ENCODE assay signal across 1 cellular context in genomic region chr12:114936148-114937099, GRCh38.
TF ChIP-seq lines count a peak whose summit lies in the region.

No MANE protein-coding gene starts in this region.

TF ChIP-seq in K562, 482 proteins besides CTCF, POLR2A, EP300 and RAD21 (continued from another document and continues in another):
- TF ChIP-seq IRF1 (CRISPR knock-in tag; IDR thresholded peaks at IDR 0.05; ENCODE audit: borderline replicate concordance): no peak
- no peak for TF ChIP-seq TCF7L2 (IDR thresholded peaks at IDR 0.05; ENCODE audit: low read depth, low read length)
- TF ChIP-seq HNRNPUL1 (IDR thresholded peaks at IDR 0.05; ENCODE audit: low read length): no peak
- TF ChIP-seq GATA2 (CRISPR knock-in tag; IDR thresholded peaks at IDR 0.05): no peak
- no peak for TF ChIP-seq ZNF431 (CRISPR knock-in tag; IDR thresholded peaks at IDR 0.05)
- TF ChIP-seq ZNF655 (CRISPR knock-in tag; IDR thresholded peaks at IDR 0.05): no peak
- no peak for TF ChIP-seq DLX4 (CRISPR knock-in tag; IDR thresholded peaks at IDR 0.05)
- no peak for TF ChIP-seq ZNF282 (CRISPR knock-in tag; IDR thresholded peaks at IDR 0.05)
- TF ChIP-seq MLX (CRISPR knock-in tag; conservative IDR thresholded peaks at IDR 0.05): no peak
- no peak for TF ChIP-seq ZNF217 (CRISPR knock-in tag; IDR thresholded peaks at IDR 0.05)
- TF ChIP-seq ARID3A (IDR thresholded peaks at IDR 0.05; ENCODE audit: borderline replicate concordance, low read depth, low read length): no peak
- TF ChIP-seq TAF1 (IDR thresholded peaks at IDR 0.05; ENCODE audit: control insufficient read depth, extremely low read depth, insufficient read depth, low read length, severe bottlenecking): no peak
- TF ChIP-seq LARP7 (IDR thresholded peaks at IDR 0.05): no peak
- TF ChIP-seq ELK3 (CRISPR knock-in tag; IDR thresholded peaks at IDR 0.05): no peak
- no peak for TF ChIP-seq DIDO1 (tag; IDR thresholded peaks at IDR 0.05; ENCODE audit: low read depth)
- TF ChIP-seq RHOXF2B (CRISPR knock-in tag; conservative IDR thresholded peaks at IDR 0.05): no peak
- TF ChIP-seq EZH2 (IDR thresholded peaks at IDR 0.05; ENCODE audit: borderline replicate concordance, low read depth, low read length): no peak
- no peak for TF ChIP-seq HBP1 (CRISPR knock-in tag; IDR thresholded peaks at IDR 0.05)
- TF ChIP-seq SMAD1 (IDR thresholded peaks at IDR 0.05; ENCODE audit: low read depth, low read length, partially characterized antibody): no peak
- no peak for TF ChIP-seq PTTG1 (tag; IDR thresholded peaks at IDR 0.05; ENCODE audit: low read depth)
- peak; percentile 74 for TF ChIP-seq ZNF589 (CRISPR knock-in tag; IDR thresholded peaks at IDR 0.05; ENCODE audit: low read depth)
- no peak for TF ChIP-seq TAF9B (IDR thresholded peaks at IDR 0.05; ENCODE audit: partially characterized antibody)
- TF ChIP-seq FOXJ2 (tag; IDR thresholded peaks at IDR 0.05): no peak
- no peak for TF ChIP-seq MYC (IDR thresholded peaks at IDR 0.05; ENCODE audit: low read depth, low read length)
- TF ChIP-seq MYC (CRISPR knock-in tag; IDR thresholded peaks at IDR 0.05; ENCODE audit: borderline replicate concordance, low read depth): no peak
- TF ChIP-seq BRF2 (IDR thresholded peaks at IDR 0.05; ENCODE audit: borderline replicate concordance, insufficient read depth, insufficient read length): no peak
- TF ChIP-seq NR3C1 (CRISPR knock-in tag; IDR thresholded peaks at IDR 0.05): no peak
- TF ChIP-seq RBM14 (IDR thresholded peaks at IDR 0.05; ENCODE audit: borderline replicate concordance, insufficient read depth, low read depth, low read length): no peak
- no peak for TF ChIP-seq ZNF583 (CRISPR knock-in tag; IDR thresholded peaks at IDR 0.05)
- TF ChIP-seq FOXO4 (CRISPR knock-in tag; IDR thresholded peaks at IDR 0.05): no peak
- TF ChIP-seq RBM17 (IDR thresholded peaks at IDR 0.05; ENCODE audit: borderline replicate concordance, low read depth, low read length): no peak
- no peak for TF ChIP-seq CEBPG (CRISPR knock-in tag; IDR thresholded peaks at IDR 0.05)
- peak; percentile 46 to 67; a peak in 3 of 4 replicates for TF ChIP-seq CEBPG (tag; conservative IDR thresholded peaks at IDR 0.05 in 1 of 2, IDR thresholded peaks at IDR 0.05 in 1 of 2)
- no peak for TF ChIP-seq STAT5B (CRISPR knock-in tag; IDR thresholded peaks at IDR 0.05)
- TF ChIP-seq JUND (IDR thresholded peaks at IDR 0.05; ENCODE audit: borderline replicate concordance, low read depth, low read length): no peak
- TF ChIP-seq JUND (tag; IDR thresholded peaks at IDR 0.05; ENCODE audit: borderline replicate concordance, low read depth, low read length): peak; percentile 69; the same call in 1 of the 3 replicates
- TF ChIP-seq TFE3 (CRISPR knock-in tag; IDR thresholded peaks at IDR 0.05): peak; percentile 70
- no peak for TF ChIP-seq LEF1 (IDR thresholded peaks at IDR 0.05)
- no peak for TF ChIP-seq ATF7 (IDR thresholded peaks at IDR 0.05)
- no peak for TF ChIP-seq IRF9 (tag; IDR thresholded peaks at IDR 0.05)
- TF ChIP-seq SMAD4 (CRISPR knock-in tag; conservative IDR thresholded peaks at IDR 0.05): no peak
- peak; percentile 79 for TF ChIP-seq FOSL1 (tag; conservative IDR thresholded peaks at IDR 0.05)
- TF ChIP-seq PRMT5 (CRISPR knock-in tag; IDR thresholded peaks at IDR 0.05): no peak
- no peak for TF ChIP-seq ZNF263 (CRISPR knock-in tag; IDR thresholded peaks at IDR 0.05; ENCODE audit: borderline replicate concordance)
- no peak for TF ChIP-seq BHLHE40 (IDR thresholded peaks at IDR 0.05; ENCODE audit: low read length)
- 0 out of 2 replicates have a peak, but pooled peaks have one; percentile 30 for TF ChIP-seq VEZF1 (CRISPR knock-in tag; IDR thresholded peaks at IDR 0.05)
- TF ChIP-seq MYBL2 (IDR thresholded peaks at IDR 0.05; ENCODE audit: low read depth): no peak
- no peak for TF ChIP-seq MYBL2 (CRISPR knock-in tag; IDR thresholded peaks at IDR 0.05; ENCODE audit: borderline replicate concordance)
- no peak for TF ChIP-seq NR4A1 (CRISPR knock-in tag; IDR thresholded peaks at IDR 0.05)
- TF ChIP-seq NR4A1 (tag; IDR thresholded peaks at IDR 0.05): no peak
- no peak for TF ChIP-seq NFE2 (IDR thresholded peaks at IDR 0.05; ENCODE audit: low read depth)
- TF ChIP-seq SIRT6 (IDR thresholded peaks at IDR 0.05; ENCODE audit: low read depth, low read length): no peak
- no peak for TF ChIP-seq FOXJ3 (CRISPR knock-in tag; IDR thresholded peaks at IDR 0.05)
- no peak for TF ChIP-seq FOS (IDR thresholded peaks at IDR 0.05; ENCODE audit: extremely low read depth, insufficient read length)
- no peak for TF ChIP-seq ZNF507 (tag; conservative IDR thresholded peaks at IDR 0.05)
- no peak for TF ChIP-seq SPI1 (IDR thresholded peaks at IDR 0.05; ENCODE audit: borderline replicate concordance, low read depth, low read length)
